Comparison of ENCODE assay signal across 1 cellular context in genomic region chr15:72474912-72475601, GRCh38.
TF ChIP-seq lines count a peak whose summit lies in the region.

No MANE protein-coding gene starts in this region.

TF ChIP-seq in GM12878, 131 proteins besides CTCF, POLR2A, EP300 and RAD21 (continued from another document):
- TF ChIP-seq STAT1 (conservative IDR thresholded peaks at IDR 0.05) (no peak), CREM (IDR thresholded peaks at IDR 0.05; ENCODE audit: low read depth) (0 out of 2 replicates have a peak, but pooled peaks have one; percentile 16), SREBF1 (IDR thresholded peaks at IDR 0.05; ENCODE audit: low read length) (no peak), SUPT20H (IDR thresholded peaks at IDR 0.05; ENCODE audit: borderline replicate concordance, control insufficient read depth, low read depth, low read length) (no peak), NR2F1 (conservative IDR thresholded peaks at IDR 0.05) (peak; percentile 96), CEBPZ (IDR thresholded peaks at IDR 0.05; ENCODE audit: low read depth, low read length) (no peak), NFXL1 (IDR thresholded peaks at IDR 0.05; ENCODE audit: borderline replicate concordance) (no peak), SKIL (IDR thresholded peaks at IDR 0.05; ENCODE audit: low read depth, poor library complexity, severe bottlenecking) (no peak), TCF12 (IDR thresholded peaks at IDR 0.05; ENCODE audit: low read depth, low read length) (0 out of 2 replicates have a peak, but pooled peaks have one; percentile 9), BRCA1 (IDR thresholded peaks at IDR 0.05; ENCODE audit: low read depth, low read length) (no peak), MEF2B (IDR thresholded peaks at IDR 0.05; ENCODE audit: partially characterized antibody, poor library complexity, severe bottlenecking) (peak; percentile 91), ZZZ3 (IDR thresholded peaks at IDR 0.05; ENCODE audit: control insufficient read depth, insufficient read length, low read depth) (no peak), IKZF1 (conservative IDR thresholded peaks at IDR 0.05) (peak; percentile 27), POLR2AphosphoS5 (IDR thresholded peaks at IDR 0.05; ENCODE audit: low read length) (peak; percentile 83), POU2F2 (IDR thresholded peaks at IDR 0.05; ENCODE audit: borderline replicate concordance, low read depth, low read length) (peak; percentile 51; the same call in 1 of the 3 replicates), HCFC1 (IDR thresholded peaks at IDR 0.05; ENCODE audit: low read length) (no peak), NBN (IDR thresholded peaks at IDR 0.05) (peak; percentile 55; the same call in 1 of the 2 replicates), IRF3 (IDR thresholded peaks at IDR 0.05) (no peak), SIN3A (IDR thresholded peaks at IDR 0.05; ENCODE audit: low read depth, low read length) (0 out of 2 replicates have a peak, but pooled peaks have one; percentile 63), SMARCA5 (IDR thresholded peaks at IDR 0.05) (no peak), RFX5 (IDR thresholded peaks at IDR 0.05; ENCODE audit: low read depth, low read length) (no peak), TAF1 (IDR thresholded peaks at IDR 0.05; ENCODE audit: borderline replicate concordance, low read depth, low read length) (peak; percentile 49; the same call in 1 of the 2 replicates), PAX8 (IDR thresholded peaks at IDR 0.05) (no peak), PAX5 (IDR thresholded peaks at IDR 0.05; ENCODE audit: borderline replicate concordance, low read depth, low read length) (0 out of 2 replicates have a peak, but pooled peaks have one; percentile 10), EGR1 (IDR thresholded peaks at IDR 0.05; ENCODE audit: borderline replicate concordance in 1 of 2, low read depth in 2 of 2, low read length in 2 of 2) (no peak; a peak in 1 of 3 replicates), IKZF2 (IDR thresholded peaks at IDR 0.05) (peak in 1 of 2 experiments; percentile 43; a peak in 1 of 4 replicates), MTA2 (IDR thresholded peaks at IDR 0.05; ENCODE audit: low read depth) (0 out of 2 replicates have a peak, but pooled peaks have one; percentile 51), NFIC (IDR thresholded peaks at IDR 0.05; ENCODE audit: low read depth, low read length) (no peak), KDM1A (IDR thresholded peaks at IDR 0.05; ENCODE audit: borderline replicate concordance) (no peak), TARDBP (IDR thresholded peaks at IDR 0.05; ENCODE audit: borderline replicate concordance) (0 out of 2 replicates have a peak, but pooled peaks have one; percentile 24), GATAD2B (conservative IDR thresholded peaks at IDR 0.05; ENCODE audit: low read depth) (0 out of 2 replicates have a peak, but pooled peaks have one; percentile 52), STAT3 (IDR thresholded peaks at IDR 0.05; ENCODE audit: low read depth, low read length) (no peak), SRF (IDR thresholded peaks at IDR 0.05; ENCODE audit: low read depth in 2 of 2, low read length in 2 of 2) (no peak), YY1 (IDR thresholded peaks at IDR 0.05; ENCODE audit: low read depth, low read length) (peak; percentile 87), ATF2 (IDR thresholded peaks at IDR 0.05; ENCODE audit: low read length) (no peak), MXI1 (IDR thresholded peaks at IDR 0.05; ENCODE audit: low read depth, low read length) (0 out of 2 replicates have a peak, but pooled peaks have one; percentile 56), HDAC6 (IDR thresholded peaks at IDR 0.05; ENCODE audit: unreplicated experiment) (no peak)
